29 cellular contexts compared by ENCODE assay signal in genomic region chr5:5348576-5348975, GRCh38.
"Had no signal": no experiment of that assay in that cellular context is flagged by ENCODE, and none has a peak within 500 bp of the region (broad histone marks: within the 10 kb centered on the region; RNA-seq: fewer than 3 reads in every experiment).

No MANE protein-coding gene starts in this region.

- H3K36me3 ChIP-seq: adrenal gland, breast epithelium had no signal

- H3K27ac Mint-ChIP-seq: activated B cell treated with CpG ODN at 0.5 μM for 24 hours; activated CD4-positive, alpha-beta memory T cell treated with anti-CD3 and anti-CD28 coated beads, Interleukin-2, amount 10 ng/mL, durations not matched to agents 7 days and 5 days; activated naive CD4-positive, alpha-beta T cell treated with anti-CD3 and anti-CD28 coated beads, Interleukin-2, amount 50 U/mL, for 72 hours; activated T-cell treated with anti-CD3 and anti-CD28 coated beads, Interleukin-2, amount 50 U/mL, for 24 hours; activated T-helper 2 cell treated with anti-CD3 and anti-CD28 coated beads, Interferon-gamma antibody, Interleukin-2, Interleukin-4, amounts not matched to agents 10 μg/mL and 5 μg/mL and 100 μg/mL, durations not matched to agents 14 hours and 24 hours and 36 hours; T-cell; T-helper 17 cell had no signal

- H3K4me1 ChIP-seq: adrenal gland, body of pancreas, breast epithelium had no signal

- H3K27me3 Mint-ChIP-seq: activated B cell treated with CpG ODN at 0.5 μM for 24 hours; activated CD4-positive, alpha-beta memory T cell treated with anti-CD3 and anti-CD28 coated beads, Interleukin-2, amount 10 ng/mL, durations not matched to agents 7 days and 5 days had no signal

- H3K36me3 Mint-ChIP-seq: activated naive CD4-positive, alpha-beta T cell treated with anti-CD3 and anti-CD28 coated beads, Interleukin-2, amount 50 U/mL, for 72 hours; T-cell had no signal

- H3K9me3 Mint-ChIP-seq: activated B cell treated with CpG ODN at 0.5 μM for 24 hours; activated naive CD4-positive, alpha-beta T cell treated with anti-CD3 and anti-CD28 coated beads, Interleukin-2, amount 50 U/mL, for 72 hours; activated T-cell treated with anti-CD3 and anti-CD28 coated beads, Interleukin-2, amount 50 U/mL, for 24 hours; activated T-helper 2 cell treated with anti-CD3 and anti-CD28 coated beads, Interferon-gamma antibody, Interleukin-2, Interleukin-4, amounts not matched to agents 10 μg/mL and 5 μg/mL and 100 μg/mL, durations not matched to agents 14 hours and 24 hours and 36 hours; T-cell had no signal

- H3K4me3 Mint-ChIP-seq: activated B cell treated with CpG ODN at 0.5 μM for 24 hours; activated CD4-positive, alpha-beta memory T cell treated with anti-CD3 and anti-CD28 coated beads, Interleukin-2, amount 10 ng/mL, durations not matched to agents 7 days and 5 days; activated T-cell treated with anti-CD3 and anti-CD28 coated beads, Interleukin-2, amount 50 U/mL, for 24 hours had no signal

- H3K27me3 ChIP-seq: adrenal gland, body of pancreas, breast epithelium had no signal

- DNase-seq: activated B cell treated with CpG ODN at 0.5 μM for 24 hours; activated CD4-positive, alpha-beta memory T cell treated with anti-CD3 and anti-CD28 coated beads, Interleukin-2, amount 10 ng/mL, durations not matched to agents 7 days and 5 days; activated CD4-positive, alpha-beta T cell treated with anti-CD3 and anti-CD28 coated beads for 48 hours; activated CD4-positive, CD25-positive, alpha-beta regulatory T cell treated with anti-CD3 and anti-CD28 coated beads, Interleukin-2, amount 50 U/mL, for 72 hours; activated gamma-delta T cell; activated naive CD4-positive, alpha-beta T cell treated with Interleukin-2 at 50 U/mL for 16 hours; activated T-cell treated with anti-CD3 and anti-CD28 coated beads, Interleukin-2, amount 50 U/mL, for 24 hours; adrenal gland; body of pancreas; Karpas-422; NCI-H1105; NCI-H1417 treated with DMSO at 0.1 percent for 48 hours; NCI-H1694; NCI-H1930; NCI-H2081 treated with DMSO at 0.1 percent for 48 hours; NCI-H345; NCI-H524 treated with DMSO at 0.1 percent for 48 hours; NCI-H748 treated with DMSO at 0.1 percent for 48 hours; PC-9; SIG-M5; T-cell; T-helper 17 cell had no signal

- H2AFZ ChIP-seq: PC-9 had no signal

- ATAC-seq: activated naive CD4-positive, alpha-beta T cell treated with anti-CD3 and anti-CD28 coated beads, Interleukin-2, amount 50 U/mL, for 72 hours; body of pancreas; Right ventricle myocardium inferior; SK-N-SH treated with all-trans-retinoic acid at 6 μM for 48 hours; T-cell; T-helper 17 cell had no signal

- H3K27ac ChIP-seq: adrenal gland, body of pancreas, breast epithelium, PC-9, RWPE1, VCaP had no signal

- H3K4me1 Mint-ChIP-seq: activated B cell treated with CpG ODN at 0.5 μM for 24 hours, T-helper 17 cell had no signal

- H3K4me2 ChIP-seq: PC-9 had no signal

- H3K4me3 ChIP-seq: adrenal gland, body of pancreas, breast epithelium, PC-9 had no signal

- H3K9me3 ChIP-seq: adrenal gland, body of pancreas, breast epithelium had no signal
